In genomic region chr19:16778796-16779411, GRCh38 we compare ENCODE assay signal across 8 cellular contexts. TPM values are rescaled to one million over a fixed set of nuclear protein-coding genes. Genes with fewer than 3 reads are reported as not detected.
DNase-seq lines count a peak whose midpoint lies in the region; ATAC-seq and TF ChIP-seq lines count a peak whose summit lies in the region.

No MANE protein-coding gene starts in this region.

- H4K20me1 ChIP-seq in OCI-LY3 (ENCODE audit: insufficient read depth, low read length) = no peaks in the 10 kb centered on the region

- H3K9me3 Mint-ChIP-seq in CD14-positive monocyte = peaks cover 0 to 6% (median 2%) of the 10 kb centered on the region in 7 donors
- no peaks in the 10 kb centered on the region for H3K9me3 Mint-ChIP-seq in activated T-cell treated with anti-CD3 and anti-CD28 coated beads, Interleukin-2, amount 50 U/mL, for 24 hours

- peaks cover 9% of the 10 kb centered on the region; the same call in 1 of the 2 replicates for H3K27me3 ChIP-seq in OCI-LY3 (ENCODE audit: low read depth, low read length)

- H3K36me3 Mint-ChIP-seq in CD14-positive monocyte = no peaks in the 10 kb centered on the region
- H3K36me3 Mint-ChIP-seq in activated T-cell treated with anti-CD3 and anti-CD28 coated beads, Interleukin-2, amount 50 U/mL, for 24 hours (ENCODE audit: low read depth) = no peaks in the 10 kb centered on the region

- no peaks in the 10 kb centered on the region for H3K79me2 ChIP-seq in OCI-LY3 (ENCODE audit: low read length)

- H3K4me3 Mint-ChIP-seq in CD14-positive monocyte = no peak overlapping the region
- H3K4me3 Mint-ChIP-seq in activated T-cell treated with anti-CD3 and anti-CD28 coated beads, Interleukin-2, amount 50 U/mL, for 24 hours = no peak overlapping the region

- H3K4me3 ChIP-seq in OCI-LY3 (ENCODE audit: low read length) = no peak overlapping the region
- no peak overlapping the region for H3K4me3 ChIP-seq in retinal pigment epithelial cell (ENCODE audit: low read length)

- H3K27me3 Mint-ChIP-seq in CD14-positive monocyte (ENCODE audit: low read depth in 3 of 3) = peaks cover 6 to 11% (median 10%) of the 10 kb centered on the region in 3 donors
- peaks cover 27% of the 10 kb centered on the region for H3K27me3 Mint-ChIP-seq in activated T-cell treated with anti-CD3 and anti-CD28 coated beads, Interleukin-2, amount 50 U/mL, for 24 hours

- no peaks in the 10 kb centered on the region for H3K4me1 ChIP-seq in OCI-LY3 (ENCODE audit: low read length)

- H3K4me2 ChIP-seq in OCI-LY3 (ENCODE audit: low read length) = no peak overlapping the region

- no peak overlapping the region for H2AFZ ChIP-seq in OCI-LY3 (ENCODE audit: low read depth, low read length)

- TF ChIP-seq CTCF in CD14-positive monocyte (IDR thresholded peaks at IDR 0.05) (peak; percentile 78), GM20000 (IDR thresholded peaks at IDR 0.05; ENCODE audit: extremely low read depth, missing control alignments) (peak; percentile 44), OCI-LY3 (IDR thresholded peaks at IDR 0.05; ENCODE audit: low read depth, low read length) (peak; percentile 77), retinal pigment epithelial cell (conservative IDR thresholded peaks at IDR 0.05; ENCODE audit: low read depth, low read length) (peak; percentile 60)

- peaks cover 32% of the 10 kb centered on the region for H3K4me1 Mint-ChIP-seq in CD14-positive monocyte
- H3K4me1 Mint-ChIP-seq in activated T-cell treated with anti-CD3 and anti-CD28 coated beads, Interleukin-2, amount 50 U/mL, for 24 hours (ENCODE audit: low read depth) = no peaks in the 10 kb centered on the region

- H3K9me3 ChIP-seq in OCI-LY3 (ENCODE audit: insufficient read depth, low read length) = no peaks in the 10 kb centered on the region

- peak overlapping the region in 4 of 7 donors; percentile 6 to 76 (median 43) for H3K27ac Mint-ChIP-seq in CD14-positive monocyte
- H3K27ac Mint-ChIP-seq in activated T-cell treated with anti-CD3 and anti-CD28 coated beads, Interleukin-2, amount 50 U/mL, for 24 hours = no peak overlapping the region

- no peak overlapping the region for H3K27ac ChIP-seq in OCI-LY3 (ENCODE audit: low read length)

- H3K9ac ChIP-seq in OCI-LY3 (ENCODE audit: low read length) = no peak overlapping the region

- H3K36me3 ChIP-seq in OCI-LY3 (replicated peaks; ENCODE audit: low read depth, low read length) = no peaks in the 10 kb centered on the region

- peak; percentile 84 for DNase-seq in CD14-positive monocyte (ENCODE audit: low spot score)
- peak; percentile 71 for DNase-seq in GM20000 (ENCODE audit: low spot score)
- peak; percentile 37 for DNase-seq in activated T-cell treated with anti-CD3 and anti-CD28 coated beads, Interleukin-2, amount 50 U/mL, for 24 hours
- DNase-seq in glomerular endothelial cell (ENCODE audit: extremely low read depth, low read depth, low spot score) = peak; percentile 20
- no peak for DNase-seq in retinal pigment epithelial cell (ENCODE audit: low read depth)

- intact Hi-C loops in CD14-positive monocyte (cut with micrococcal nuclease) = loop anchor here (2.0 to 5.0 kb wide), 6 partner anchors 48 to 273 kb away; partner anchors contain the start of gene SIN3B (in 1 of the 2)

- ATAC-seq in HG03196 (IDR thresholded peaks at IDR 0.05; ENCODE audit: unreplicated experiment) (no peak), HG02678 (IDR thresholded peaks at IDR 0.05; ENCODE audit: unreplicated experiment) (no peak)

RNA-seq across cellular contexts. Expression of gene SIN3B, which starts 50.3 kb away (rescaled TPM):
- 10 to 100 TPM in 1 of 2 donors, 1 to 10 TPM in 1; 7.2 to 10.2 TPM for polyA plus RNA-seq in CD14-positive monocyte
- total RNA-seq in glomerular endothelial cell = 45.9 and 76.2 TPM in 2 replicates

RNA-seq across cellular contexts. Expression of gene NWD1, which starts 59.3 kb away (rescaled TPM):
- polyA plus RNA-seq in CD14-positive monocyte = under 1 TPM in 1 of 2 donors, not detected in 1; 0.03 TPM
- total RNA-seq in glomerular endothelial cell = 0.10 TPM in 1 of 2 replicates, not detected in the other
